Comparison of ENCODE assay signal across 1 cellular context in genomic region chr2:36397728-36398413, GRCh38.
TF ChIP-seq lines count a peak whose summit lies in the region.

No MANE protein-coding gene starts in this region.

TF ChIP-seq in IMR-90, 13 proteins besides CTCF, POLR2A, EP300 and RAD21 (continued from another document):
- TF ChIP-seq ELK1 (IDR thresholded peaks at IDR 0.05; ENCODE audit: borderline replicate concordance, low read depth, low read length) (no peak), SMC3 (IDR thresholded peaks at IDR 0.05; ENCODE audit: low read depth, low read length) (no peak), RCOR1 (IDR thresholded peaks at IDR 0.05; ENCODE audit: insufficient replicate concordance, low read length) (no peak), CEBPB (IDR thresholded peaks at IDR 0.05; ENCODE audit: low read depth, low read length) (peak; percentile 54), BHLHE40 (IDR thresholded peaks at IDR 0.05; ENCODE audit: low read depth, low read length) (0 out of 2 replicates have a peak, but pooled peaks have one; percentile 2), MAZ (IDR thresholded peaks at IDR 0.05; ENCODE audit: borderline replicate concordance, low read depth, low read length) (no peak), MAFK (IDR thresholded peaks at IDR 0.05; ENCODE audit: low read depth, low read length) (peak; percentile 33; the same call in 1 of the 2 replicates), NFE2L2 (IDR thresholded peaks at IDR 0.05; ENCODE audit: low read depth, low read length) (no peak)
- TF ChIP-seq, protein P1, sequence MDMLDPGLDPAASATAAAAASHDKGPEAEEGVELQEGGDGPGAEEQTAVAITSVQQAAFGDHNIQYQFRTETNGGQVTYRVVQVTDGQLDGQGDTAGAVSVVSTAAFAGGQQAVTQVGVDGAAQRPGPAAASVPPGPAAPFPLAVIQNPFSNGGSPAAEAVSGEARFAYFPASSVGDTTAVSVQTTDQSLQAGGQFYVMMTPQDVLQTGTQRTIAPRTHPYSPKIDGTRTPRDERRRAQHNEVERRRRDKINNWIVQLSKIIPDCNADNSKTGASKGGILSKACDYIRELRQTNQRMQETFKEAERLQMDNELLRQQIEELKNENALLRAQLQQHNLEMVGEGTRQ (IDR thresholded peaks at IDR 0.05; ENCODE audit: low read depth, low read length), result no peak
